In the genomic region with DNA sequence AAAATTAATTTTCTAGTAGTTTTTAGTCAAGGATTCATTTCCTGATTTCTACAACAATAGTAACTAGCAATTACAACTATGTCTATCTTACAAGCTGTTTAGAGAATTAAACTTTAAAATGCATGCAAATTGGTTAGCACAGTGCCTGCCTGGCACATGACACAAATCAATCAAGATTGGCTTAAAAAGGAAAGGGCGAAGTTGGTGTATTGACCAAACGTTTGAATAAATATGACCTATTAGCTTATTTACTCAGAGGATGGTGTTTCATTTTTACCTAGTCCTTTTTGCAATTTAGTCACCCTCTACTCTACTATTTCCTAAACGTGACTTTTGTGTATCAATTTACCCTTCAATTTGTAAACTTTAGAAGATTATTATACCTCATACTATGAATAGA, we compare ENCODE assay signal across 24 cellular contexts.
"Had no signal": no experiment of that assay in that cellular context is flagged by ENCODE, and none has a peak within 500 bp of the region (broad histone marks: within the 10 kb centered on the region; RNA-seq: fewer than 3 reads in every experiment).

No MANE protein-coding gene starts in this region.

- H3K27me3 Mint-ChIP-seq: dendritic cell treated with granulocyte-macrophage colony-stimulating factor and Interleukin-4, amounts not matched to agents 40 ng/mL and 50 ng/mL, for 4 days had no signal

- H3K4me1 Mint-ChIP-seq: endodermal cell had no signal

- H3K27ac Mint-ChIP-seq: dendritic cell treated with granulocyte-macrophage colony-stimulating factor and Interleukin-4, amounts not matched to agents 40 ng/mL and 50 ng/mL, for 4 days; effector memory CD8-positive, alpha-beta T cell; endodermal cell; mesothelial cell of epicardium; naive thymus-derived CD4-positive, alpha-beta T cell had no signal

- ATAC-seq: effector memory CD8-positive, alpha-beta T cell; esophagus mucosa; gastrocnemius medialis; heart right ventricle; left cardiac atrium; lower lobe of right lung; mucosa of descending colon; naive thymus-derived CD4-positive, alpha-beta T cell had no signal

- H3K27me3 ChIP-seq: colonic mucosa, esophagus squamous epithelium, gastrocnemius medialis, heart right ventricle had no signal

- H3K36me3 ChIP-seq: colonic mucosa, esophagus squamous epithelium, gastrocnemius medialis, heart right ventricle, left ventricle myocardium inferior, lower lobe of right lung had no signal

- H3K4me1 ChIP-seq: colonic mucosa, esophagus squamous epithelium, gastrocnemius medialis, heart right ventricle, left ventricle myocardium inferior, lower lobe of right lung had no signal

- H3K4me3 ChIP-seq: colonic mucosa, esophagus squamous epithelium, gastrocnemius medialis, heart right ventricle, left ventricle myocardium inferior, lower lobe of right lung, mucosa of descending colon had no signal

- H3K4me3 Mint-ChIP-seq: dendritic cell treated with granulocyte-macrophage colony-stimulating factor and Interleukin-4, amounts not matched to agents 40 ng/mL and 50 ng/mL, for 4 days; effector memory CD8-positive, alpha-beta T cell; endodermal cell; mesothelial cell of epicardium; naive thymus-derived CD4-positive, alpha-beta T cell had no signal

- H3K27ac ChIP-seq: colonic mucosa, epithelial cell of prostate, esophagus squamous epithelium, gastrocnemius medialis, heart right ventricle, left ventricle myocardium inferior, lower lobe of right lung had no signal

- H3K9me3 ChIP-seq: colonic mucosa, esophagus squamous epithelium, gastrocnemius medialis, heart right ventricle, left ventricle myocardium inferior, lower lobe of right lung, mucosa of descending colon had no signal

- DNase-seq: colonic mucosa; cortex of kidney; effector CD8-positive, alpha-beta T cell; effector memory CD8-positive, alpha-beta T cell; endodermal cell; erythroblast; esophagus squamous epithelium; foreskin fibroblast; foreskin melanocyte; gastrocnemius medialis; glutamatergic neuron; head of caudate nucleus; heart right ventricle; hippocampal formation; left cardiac atrium; left ventricle myocardium inferior; lower lobe of right lung; mesenchymal stem cell; mucosa of descending colon; naive thymus-derived CD4-positive, alpha-beta T cell had no signal

- H3K36me3 Mint-ChIP-seq: mesothelial cell of epicardium; naive thymus-derived CD4-positive, alpha-beta T cell had no signal

- H3K9me3 Mint-ChIP-seq: dendritic cell treated with granulocyte-macrophage colony-stimulating factor and Interleukin-4, amounts not matched to agents 40 ng/mL and 50 ng/mL, for 4 days; effector memory CD8-positive, alpha-beta T cell; endodermal cell; mesothelial cell of epicardium; naive thymus-derived CD4-positive, alpha-beta T cell had no signal
